Comparison of ENCODE assay signal across 26 cellular contexts in the genomic region with DNA sequence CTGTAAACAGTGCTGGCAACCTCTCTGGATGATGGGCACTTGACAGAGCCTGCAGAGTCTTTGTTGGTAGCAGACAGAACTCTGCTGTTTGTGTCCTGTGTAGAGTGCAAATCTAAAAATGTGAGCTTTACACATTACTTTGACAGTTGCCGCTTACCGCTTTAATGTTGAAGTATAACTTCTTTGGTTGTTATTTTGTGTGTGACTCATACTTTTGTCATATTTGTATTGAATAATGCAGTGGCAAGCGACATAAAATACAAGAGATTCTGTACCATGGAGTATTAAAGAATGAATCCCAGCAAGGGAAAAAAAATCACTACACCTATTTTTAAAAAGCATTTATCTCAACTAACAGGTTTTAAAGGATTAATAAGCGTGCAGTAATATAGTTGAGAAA.
"Had no signal": no experiment of that assay in that cellular context is flagged by ENCODE, and none has a peak within 500 bp of the region (broad histone marks: within the 10 kb centered on the region; RNA-seq: fewer than 3 reads in every experiment).

No MANE protein-coding gene starts in this region.

- H3K4me2 ChIP-seq: hepatocyte had no signal

- H3K27ac Mint-ChIP-seq: naive thymus-derived CD4-positive, alpha-beta T cell; nephron progenitor cell; stimulated activated naive B cell treated with anti-CD40 and anti-IgM and Interleukin-4, amounts not matched to agents 10 μg/mL and 1 μg/mL and 100 μg/mL, for 72 hours; stimulated activated naive CD8-positive, alpha-beta T cell treated with anti-CD3 and anti-CD28 coated beads, Interleukin-15, Interleukin-2, amounts not matched to agents 100 ng/mL and 50 ng/mL, for 24 hours had no signal

- H3K27ac ChIP-seq: epithelial cell of prostate, gastrocnemius medialis, heart left ventricle, hepatocyte, left lung, neutrophil, pancreas, right lobe of liver, suprapubic skin, transverse colon, upper lobe of right lung, uterus had no signal

- H3K36me3 ChIP-seq: gastrocnemius medialis, heart left ventricle, left lung, neutrophil, pancreas, right lobe of liver, suprapubic skin, transverse colon, upper lobe of right lung, uterus had no signal

- H3K4me3 Mint-ChIP-seq: naive thymus-derived CD4-positive, alpha-beta T cell; nephron progenitor cell; stimulated activated naive B cell treated with anti-CD40 and anti-IgM and Interleukin-4, amounts not matched to agents 10 μg/mL and 1 μg/mL and 100 μg/mL, for 72 hours; stimulated activated naive CD8-positive, alpha-beta T cell treated with anti-CD3 and anti-CD28 coated beads, Interleukin-15, Interleukin-2, amounts not matched to agents 100 ng/mL and 50 ng/mL, for 24 hours had no signal

- ATAC-seq: esophagus mucosa; gastrocnemius medialis; heart left ventricle; left cardiac atrium; left lung; naive thymus-derived CD4-positive, alpha-beta T cell; pancreas; right lobe of liver; stimulated activated naive B cell treated with anti-CD40 and anti-IgM and Interleukin-4, amounts not matched to agents 10 μg/mL and 1 μg/mL and 100 μg/mL, for 72 hours; upper lobe of right lung had no signal

- H3K27me3 Mint-ChIP-seq: stimulated activated naive B cell treated with anti-CD40 and anti-IgM and Interleukin-4, amounts not matched to agents 10 μg/mL and 1 μg/mL and 100 μg/mL, for 72 hours; stimulated activated naive CD8-positive, alpha-beta T cell treated with anti-CD3 and anti-CD28 coated beads, Interleukin-15, Interleukin-2, amounts not matched to agents 100 ng/mL and 50 ng/mL, for 24 hours had no signal

- H3K36me3 Mint-ChIP-seq: naive thymus-derived CD4-positive, alpha-beta T cell; stimulated activated naive B cell treated with anti-CD40 and anti-IgM and Interleukin-4, amounts not matched to agents 10 μg/mL and 1 μg/mL and 100 μg/mL, for 72 hours had no signal

- H3K27me3 ChIP-seq: dorsolateral prefrontal cortex, gastrocnemius medialis, heart left ventricle, hepatocyte, left lung, neutrophil, pancreas, right lobe of liver, suprapubic skin, transverse colon, upper lobe of right lung, uterus had no signal

- H3K4me1 Mint-ChIP-seq: naive thymus-derived CD4-positive, alpha-beta T cell; stimulated activated naive B cell treated with anti-CD40 and anti-IgM and Interleukin-4, amounts not matched to agents 10 μg/mL and 1 μg/mL and 100 μg/mL, for 72 hours had no signal

- H2AFZ ChIP-seq: hepatocyte had no signal

- DNase-seq: dorsolateral prefrontal cortex; effector CD4-positive, alpha-beta T cell; foreskin fibroblast; gastrocnemius medialis; heart left ventricle; kidney; left cardiac atrium; left lung; midbrain; naive thymus-derived CD4-positive, alpha-beta T cell; nephron progenitor cell; pancreas; right lobe of liver; small intestine; stimulated activated CD4-positive, alpha-beta T cell treated with anti-CD3 and anti-CD28 coated beads, Interleukin-15, amount 100 ng/mL, for 24 hours; stimulated activated CD4-positive, alpha-beta T cell treated with anti-CD3 and anti-CD28 coated beads, Interleukin-2, amount 100 ng/mL, for 48 hours; stimulated activated naive B cell treated with anti-CD40 and anti-IgM and Interleukin-4, amounts not matched to agents 10 μg/mL and 1 μg/mL and 100 μg/mL, for 72 hours; transverse colon; upper lobe of right lung; uterus had no signal

- H3K4me3 ChIP-seq: dorsolateral prefrontal cortex, gastrocnemius medialis, heart left ventricle, hepatocyte, left lung, pancreas, right lobe of liver, suprapubic skin, transverse colon, upper lobe of right lung, uterus had no signal

- H3K4me1 ChIP-seq: gastrocnemius medialis, heart left ventricle, left lung, pancreas, right lobe of liver, suprapubic skin, transverse colon, upper lobe of right lung, uterus had no signal

- H3K9me3 ChIP-seq: gastrocnemius medialis, neutrophil, pancreas, right lobe of liver, suprapubic skin, transverse colon, upper lobe of right lung, uterus had no signal

- H3K79me2 ChIP-seq: hepatocyte had no signal
